8 cellular contexts compared by ENCODE assay signal in genomic region chr5:115545065-115545882, GRCh38. TPM values are rescaled to one million over a fixed set of nuclear protein-coding genes. Genes with fewer than 3 reads are reported as not detected.
DNase-seq lines count a peak whose midpoint lies in the region; ATAC-seq and TF ChIP-seq lines count a peak whose summit lies in the region.

No MANE protein-coding gene starts in this region.

- CTCF ChIA-PET in activated CD8-positive, alpha-beta memory T cell treated with anti-CD3 and anti-CD28 coated beads, Interleukin-2, amount 10 ng/mL, durations not matched to agents 7 days and 5 days (lab: Charles Lee) = interaction anchor here (0.9 to 2.0 kb wide), 5 partner anchors 29 to 298 kb away, joined by 3 to 9 read pairs (median 5); partner anchors contain the start of gene ATG12

- peaks cover 27% of the 10 kb centered on the region for H3K36me3 ChIP-seq in SK-N-MC (ENCODE audit: insufficient read depth, low read length)

- peak overlapping the region; percentile 99 for H3K27ac Mint-ChIP-seq in activated CD8-positive, alpha-beta memory T cell treated with anti-CD3 and anti-CD28 coated beads, Interleukin-2, amount 10 ng/mL, durations not matched to agents 7 days and 5 days
- peak overlapping the region; percentile 88 for H3K27ac Mint-ChIP-seq in stimulated activated memory B cell treated with anti-CD40 and anti-IgM and Interleukin-4, amounts not matched to agents 10 μg/mL and 1 μg/mL and 100 μg/mL, for 72 hours

- H3K36me3 Mint-ChIP-seq in activated CD8-positive, alpha-beta memory T cell treated with anti-CD3 and anti-CD28 coated beads, Interleukin-2, amount 10 ng/mL, durations not matched to agents 7 days and 5 days = peaks cover 36% of the 10 kb centered on the region
- H3K36me3 Mint-ChIP-seq in stimulated activated memory B cell treated with anti-CD40 and anti-IgM and Interleukin-4, amounts not matched to agents 10 μg/mL and 1 μg/mL and 100 μg/mL, for 72 hours = peaks cover 21% of the 10 kb centered on the region

- H3K4me3 Mint-ChIP-seq in activated CD8-positive, alpha-beta memory T cell treated with anti-CD3 and anti-CD28 coated beads, Interleukin-2, amount 10 ng/mL, durations not matched to agents 7 days and 5 days = peak overlapping the region; percentile 92
- peak overlapping the region; percentile 86 for H3K4me3 Mint-ChIP-seq in stimulated activated memory B cell treated with anti-CD40 and anti-IgM and Interleukin-4, amounts not matched to agents 10 μg/mL and 1 μg/mL and 100 μg/mL, for 72 hours

- H3K27me3 Mint-ChIP-seq in activated CD8-positive, alpha-beta memory T cell treated with anti-CD3 and anti-CD28 coated beads, Interleukin-2, amount 10 ng/mL, durations not matched to agents 7 days and 5 days = peaks cover 2% of the 10 kb centered on the region
- no peaks in the 10 kb centered on the region for H3K27me3 Mint-ChIP-seq in stimulated activated memory B cell treated with anti-CD40 and anti-IgM and Interleukin-4, amounts not matched to agents 10 μg/mL and 1 μg/mL and 100 μg/mL, for 72 hours

- peak overlapping the region; percentile 87 for H3K4me3 ChIP-seq in SK-N-MC
- H3K4me3 ChIP-seq in fibroblast of villous mesenchyme (ENCODE audit: low read depth, low read length) = peak overlapping the region; percentile 39

- H3K9me3 Mint-ChIP-seq in activated CD8-positive, alpha-beta memory T cell treated with anti-CD3 and anti-CD28 coated beads, Interleukin-2, amount 10 ng/mL, durations not matched to agents 7 days and 5 days (ENCODE audit: low read depth) = peaks cover 2% of the 10 kb centered on the region
- H3K9me3 Mint-ChIP-seq in stimulated activated memory B cell treated with anti-CD40 and anti-IgM and Interleukin-4, amounts not matched to agents 10 μg/mL and 1 μg/mL and 100 μg/mL, for 72 hours = no peaks in the 10 kb centered on the region

- H3K4me1 Mint-ChIP-seq in activated CD8-positive, alpha-beta memory T cell treated with anti-CD3 and anti-CD28 coated beads, Interleukin-2, amount 10 ng/mL, durations not matched to agents 7 days and 5 days = peaks cover 34% of the 10 kb centered on the region
- H3K4me1 Mint-ChIP-seq in stimulated activated memory B cell treated with anti-CD40 and anti-IgM and Interleukin-4, amounts not matched to agents 10 μg/mL and 1 μg/mL and 100 μg/mL, for 72 hours = peaks cover 37% of the 10 kb centered on the region

- H3K9me3 ChIP-seq in SK-N-MC (ENCODE audit: low read depth, low read length) = peaks cover 9% of the 10 kb centered on the region; the same call in 1 of the 2 replicates

- DNase-seq in activated CD8-positive, alpha-beta memory T cell treated with anti-CD3 and anti-CD28 coated beads, Interleukin-2, amount 10 ng/mL, durations not matched to agents 7 days and 5 days = no peak
- no peak for DNase-seq in activated CD8-positive, alpha-beta memory T cell treated with anti-CD3 and anti-CD28 coated beads for 24 hours
- DNase-seq in SK-N-MC (ENCODE audit: low read depth, low spot score) (no peak), fibroblast of villous mesenchyme (ENCODE audit: low read depth) (no peak), 8988T (no peak)

- TF ChIP-seq CTCF in fibroblast of villous mesenchyme (IDR thresholded peaks at IDR 0.05; ENCODE audit: insufficient read depth, low read depth, low read length) = no peak

- H3K27ac ChIP-seq in SK-N-MC = peak overlapping the region; percentile 92

- H3K9ac ChIP-seq in SK-N-MC (ENCODE audit: insufficient read length) = peak overlapping the region; percentile 79

- no peak for ATAC-seq in activated CD8-positive, alpha-beta memory T cell treated with anti-CD3 and anti-CD28 coated beads, Interleukin-2, amount 10 ng/mL, durations not matched to agents 7 days and 5 days
- no peak for ATAC-seq in stimulated activated memory B cell treated with anti-CD40 and anti-IgM and Interleukin-4, amounts not matched to agents 10 μg/mL and 1 μg/mL and 100 μg/mL, for 72 hours
- ATAC-seq in activated CD4-positive, CD25-positive, alpha-beta regulatory T cell treated with anti-CD3 and anti-CD28 coated beads, Interleukin-2, amount 50 U/mL, for 24 hours = no peak
- ATAC-seq in GM19324 (IDR thresholded peaks at IDR 0.05; ENCODE audit: low FRiP score, unreplicated experiment) = no peak

RNA-seq across cellular contexts. Expression of gene FEM1C, which starts 0.7 kb away (rescaled TPM):
- 10 to 100 TPM; 13.3 to 13.5 TPM for total RNA-seq in activated CD8-positive, alpha-beta memory T cell treated with anti-CD3 and anti-CD28 coated beads, Interleukin-2, amount 10 ng/mL, durations not matched to agents 7 days and 5 days
- 11.3 and 17.3 TPM in 2 replicates for total RNA-seq in fibroblast of villous mesenchyme

RNA-seq across cellular contexts. Expression of gene TICAM2, which starts 57.0 kb away (rescaled TPM):
- total RNA-seq in activated CD8-positive, alpha-beta memory T cell treated with anti-CD3 and anti-CD28 coated beads, Interleukin-2, amount 10 ng/mL, durations not matched to agents 7 days and 5 days = 1 to 10 TPM; 1.6 to 1.8 TPM
- 6.9 and 7.1 TPM in 2 replicates for total RNA-seq in fibroblast of villous mesenchyme
